In genomic region chr4:165360985-165361678, GRCh38 we compare ENCODE assay signal across 22 cellular contexts. TPM values are rescaled to one million over a fixed set of nuclear protein-coding genes. Genes with fewer than 3 reads are reported as not detected.
A peak's percentile ranks its signal among the peaks of the same experiment; 100 is the strongest.
DNase-seq lines count a peak whose midpoint lies in the region; ATAC-seq, FAIRE-seq and TF ChIP-seq lines count a peak whose summit lies in the region.
"Had no signal": no experiment of that assay in that cellular context is flagged by ENCODE, and none has a peak within 500 bp of the region (broad histone marks: within the 10 kb centered on the region; RNA-seq: fewer than 3 reads in every experiment).

No MANE protein-coding gene starts in this region.

- TF ChIP-seq EP300 in SK-N-SH (IDR thresholded peaks at IDR 0.05; ENCODE audit: borderline replicate concordance in 1 of 2, low read depth in 1 of 2, low read length in 1 of 2) (no peak), K562 (IDR thresholded peaks at IDR 0.05; ENCODE audit: low read length) (no peak)

- no peaks in the 10 kb centered on the region for H3K4me1 ChIP-seq in SK-N-SH (ENCODE audit: control insufficient read depth in 1 of 2, insufficient read depth in 2 of 2, low read depth in 1 of 2, low read length in 1 of 2)
- no peaks in the 10 kb centered on the region for H3K4me1 ChIP-seq in K562 (replicated peaks in 1 of 2; ENCODE audit: control insufficient read depth in 2 of 2, insufficient read depth in 2 of 2, low read length in 2 of 2)
- peaks cover 8% of the 10 kb centered on the region for H3K4me1 ChIP-seq in upper lobe of right lung
- H3K4me1 ChIP-seq in MM.1S (ENCODE audit: low read length) = no peaks in the 10 kb centered on the region
- H3K4me1 ChIP-seq: A549, BLaER1 had no signal

- H3K9ac ChIP-seq in SK-N-SH (no peak overlapping the region), K562 (ENCODE audit: insufficient read depth in 1 of 2, low read depth in 2 of 2, low read length in 2 of 2) (no peak overlapping the region), MM.1S (ENCODE audit: low read length) (no peak overlapping the region)
- H3K9ac ChIP-seq: BLaER1 had no signal

- H3K4me2 ChIP-seq in SK-N-SH = no peak overlapping the region
- H3K4me2 ChIP-seq in K562 (ENCODE audit: insufficient read depth, low read length) = no peak overlapping the region
- no peak overlapping the region for H3K4me2 ChIP-seq in MM.1S (ENCODE audit: low read depth, low read length)
- H3K4me2 ChIP-seq: A549, BLaER1 had no signal

- no peaks in the 10 kb centered on the region for H3K79me2 ChIP-seq in SK-N-SH (ENCODE audit: insufficient read depth)
- H3K79me2 ChIP-seq in K562 (ENCODE audit: control insufficient read depth, insufficient read depth, low read length) = no peaks in the 10 kb centered on the region
- H3K79me2 ChIP-seq in MM.1S (ENCODE audit: low read length) = no peaks in the 10 kb centered on the region

- H3F3A ChIP-seq in SK-N-SH (replicated peaks; ENCODE audit: insufficient read depth) = no peaks in the 10 kb centered on the region
- H3F3A ChIP-seq in MM.1S (ENCODE audit: insufficient read depth, low read length) = no peaks in the 10 kb centered on the region

- H3K4me3 ChIP-seq in SK-N-SH (ENCODE audit: low read depth in 2 of 2, low read length in 1 of 2) (no peak overlapping the region), K562 (no peak overlapping the region), upper lobe of right lung (no peak overlapping the region), MM.1S (ENCODE audit: low read length) (no peak overlapping the region)
- H3K4me3 ChIP-seq: A549, BLaER1 had no signal

- WGBS in SK-N-SH (ENCODE audit: low lambda C conversion rate) = 59% methylated on average over 7 of the region's 7 CpGs
- 13% methylated on average over 7 of the region's 7 CpGs for WGBS in K562 (ENCODE audit: insufficient coverage, low coverage, missing lambda C conversion rate)

- TF ChIP-seq POLR2A in K562 (conservative IDR thresholded peaks at IDR 0.05) = no peak

- no peaks in the 10 kb centered on the region for H4K20me1 ChIP-seq in SK-N-SH (ENCODE audit: insufficient read depth)
- H4K20me1 ChIP-seq in K562 (replicated peaks; ENCODE audit: control insufficient read depth, insufficient read depth, low read length) = no peaks in the 10 kb centered on the region
- no peaks in the 10 kb centered on the region for H4K20me1 ChIP-seq in MM.1S (ENCODE audit: insufficient read depth, low read length)
- H4K20me1 ChIP-seq: BLaER1 had no signal

- H3K36me3 Mint-ChIP-seq in nephron (ENCODE audit: low read depth) = no peaks in the 10 kb centered on the region
- H3K36me3 Mint-ChIP-seq: CD4-positive, CD25-positive, alpha-beta regulatory T cell; CD8-positive, alpha-beta memory T cell had no signal

- H3K27me3 ChIP-seq in SK-N-SH (ENCODE audit: insufficient read depth) (no peaks in the 10 kb centered on the region), K562 (ENCODE audit: control insufficient read depth in 2 of 2, insufficient read depth in 2 of 2, low read length in 2 of 2) (peaks cover 5 to 6% of the 10 kb centered on the region in 2 experiments; a peak in 2 of 5 replicates), upper lobe of right lung (no peaks in the 10 kb centered on the region), MM.1S (replicated peaks; ENCODE audit: insufficient read depth, low read length) (no peaks in the 10 kb centered on the region)
- H3K27me3 ChIP-seq: BLaER1 had no signal

- TF ChIP-seq RAD21 in SK-N-SH (IDR thresholded peaks at IDR 0.05; ENCODE audit: low read length) (no peak), K562 (CRISPR knock-in tag; conservative IDR thresholded peaks at IDR 0.05 in 1 of 2, IDR thresholded peaks at IDR 0.05 in 1 of 2) (no peak)

- no peaks in the 10 kb centered on the region for H3K9me2 ChIP-seq in SK-N-SH
- H3K9me2 ChIP-seq in MM.1S (replicated peaks; ENCODE audit: insufficient read depth, low read length) = no peaks in the 10 kb centered on the region

- POLR2A ChIA-PET in SK-N-SH (lab: Yijun Ruan, JAX) = no interaction called here
- POLR2A ChIA-PET in K562 (lab: Yijun Ruan, JAX) = no interaction called here

- H3K9me3 Mint-ChIP-seq in nephron = no peaks in the 10 kb centered on the region
- H3K9me3 Mint-ChIP-seq: H9 had no signal

- TF ChIP-seq CTCF in SK-N-SH (IDR thresholded peaks at IDR 0.05) (no peak), K562 (IDR thresholded peaks at IDR 0.05 in 2 of 3, conservative IDR thresholded peaks at IDR 0.05 in 1 of 3; ENCODE audit: insufficient read depth in 2 of 3, low read depth in 1 of 3, low read length in 3 of 3) (no peak), nephron (IDR thresholded peaks at IDR 0.05; ENCODE audit: unreplicated experiment in 3 of 3) (no peak), upper lobe of right lung (IDR thresholded peaks at IDR 0.05) (no peak), MM.1S (IDR thresholded peaks at IDR 0.05; ENCODE audit: low read length) (no peak)

- H3K9me3 ChIP-seq in SK-N-SH = no peaks in the 10 kb centered on the region
- no peaks in the 10 kb centered on the region for H3K9me3 ChIP-seq in K562 (replicated peaks; ENCODE audit: control insufficient read depth, insufficient read depth, low read depth, low read length)
- H3K9me3 ChIP-seq in upper lobe of right lung = no peaks in the 10 kb centered on the region
- H3K9me3 ChIP-seq in MM.1S (replicated peaks; ENCODE audit: insufficient read depth, low read length) = no peaks in the 10 kb centered on the region
- H3K9me3 ChIP-seq: A549, BLaER1 had no signal

- DNase-seq in SK-N-SH (no peak), K562 (ENCODE audit: extremely low read depth in 1 of 4, low spot score in 3 of 4) (no peak), upper lobe of right lung (no peak), urothelium cell line (ENCODE audit: low spot score) (no peak), DMS153 treated with DMSO at 0.1 percent for 48 hours (lab: John Stamatoyannopoulos, UW; ENCODE audit: unreplicated experiment) (no peak), MM.1S (no peak)
- DNase-seq: CD4-positive, CD25-positive, alpha-beta regulatory T cell; CD8-positive, alpha-beta memory T cell; COR-L47; DMS79; GDM1; GOT3; H9 had no signal

- 0 out of 2 replicates have a peak overlapping the region, but pooled peaks have one; percentile 13 for H2AFZ ChIP-seq in SK-N-SH (ENCODE audit: low read depth)
- H2AFZ ChIP-seq in K562 (ENCODE audit: low read depth, low read length) = 0 out of 2 replicates have a peak overlapping the region, but pooled peaks have one; percentile 2
- no peak overlapping the region for H2AFZ ChIP-seq in MM.1S (ENCODE audit: low read length)

- in situ Hi-C loops in K562 (cut with MboI) = no loop called here

- intact Hi-C loops in K562 (cut with micrococcal nuclease) = no loop called here
- intact Hi-C loops in upper lobe of right lung (cut with DNase I) = no loop called here

- H3K27ac Mint-ChIP-seq in nephron = peak overlapping the region in 2 of 3 experiments; percentile 5 to 11
- H3K27ac Mint-ChIP-seq: CD4-positive, CD25-positive, alpha-beta regulatory T cell; CD8-positive, alpha-beta memory T cell; H9 had no signal

- no peak for FAIRE-seq in K562 (lab: Jason Lieb, UNC)
- FAIRE-seq in urothelium cell line (lab: Jason Lieb, UNC) = no peak
- FAIRE-seq: A549, GM12892, GM18507, HepG2, HTR-8/SVneo had no signal

- H3K36me3 ChIP-seq in SK-N-SH (replicated peaks in 1 of 2; ENCODE audit: control insufficient read depth in 1 of 2, insufficient read depth in 2 of 2, low read length in 1 of 2) (no peaks in the 10 kb centered on the region), K562 (ENCODE audit: control insufficient read depth, insufficient read depth, low read length) (no peaks in the 10 kb centered on the region), upper lobe of right lung (no peaks in the 10 kb centered on the region), MM.1S (replicated peaks; ENCODE audit: insufficient read depth, low read length) (no peaks in the 10 kb centered on the region)
- H3K36me3 ChIP-seq: BLaER1 had no signal

- no peaks in the 10 kb centered on the region for H3K9me1 ChIP-seq in K562 (ENCODE audit: control insufficient read depth, insufficient read depth, low read length)

- no peak overlapping the region for H3K27ac ChIP-seq in SK-N-SH (ENCODE audit: low read depth in 2 of 2, low read length in 1 of 2)
- no peak overlapping the region for H3K27ac ChIP-seq in K562 (ENCODE audit: extremely low read depth, low read depth, low read length)
- no peak overlapping the region for H3K27ac ChIP-seq in upper lobe of right lung
- H3K27ac ChIP-seq in MM.1S (ENCODE audit: low read length) = no peak overlapping the region
- H3K27ac ChIP-seq: 22Rv1, A549, BLaER1 had no signal

- ATAC-seq in SK-N-SH treated with all-trans-retinoic acid at 6 μM for 48 hours (no peak), K562 (no peak; the same call in 2 of the 3 replicates), upper lobe of right lung (peak; percentile 66)
- ATAC-seq: A549, HepG2 had no signal

- CTCF ChIA-PET in SK-N-SH (lab: Yijun Ruan, JAX) (interaction anchor here (1.2 to 8.3 kb wide), 3 partner anchors 21 to 229 kb away, joined by 3 to 64 read pairs (median 3); no protein-coding TSS in a partner anchor), K562 (lab: Yijun Ruan, JAX; ENCODE audit: low intra/inter-chr PET ratio) (interaction anchor here (0.6 kb wide), 1 partner anchor 118 kb away, joined by 3 read pairs; no protein-coding TSS in a partner anchor)

- peak overlapping the region in 1 of 3 experiments; percentile 18 for H3K4me3 Mint-ChIP-seq in nephron
- H3K4me3 Mint-ChIP-seq: CD4-positive, CD25-positive, alpha-beta regulatory T cell; CD8-positive, alpha-beta memory T cell; H9 had no signal

- peaks cover 23% of the 10 kb centered on the region for H3K4me1 Mint-ChIP-seq in nephron
- H3K4me1 Mint-ChIP-seq: CD4-positive, CD25-positive, alpha-beta regulatory T cell; CD8-positive, alpha-beta memory T cell had no signal

- no TSS peak for BruUV-seq in K562 (replicated peaks; lab: Mats Ljungman, UMichigan)

- peaks cover 3% of the 10 kb centered on the region for H3K27me3 Mint-ChIP-seq in nephron (ENCODE audit: low read depth)

RNA-seq across cellular contexts. Expression of gene CPE, which starts 17.7 kb away (rescaled TPM):
- polyA plus RNA-seq in SK-N-SH (2012; rRNA removed) = 18.2 and 25.9 TPM in 2 replicates
- polyA plus RNA-seq in SK-N-SH (2012; cell fraction: cytosol; rRNA removed) = 24.6 and 30.2 TPM in 2 replicates
- 6.2 and 10.6 TPM in 2 replicates for polyA plus RNA-seq in SK-N-SH (2012; cell fraction: nucleus; rRNA removed)
- total RNA-seq in K562 (2011; cell fraction: chromatin; rRNA removed; ENCODE audit: low replicate concordance) = not detected in 2 replicates
- not detected in 2 replicates for total RNA-seq in K562 (2011; cell fraction: nucleolus; rRNA removed)
- total RNA-seq in K562 (2011; cell fraction: nucleoplasm; rRNA removed) = not detected in 2 replicates
- total RNA-seq in K562 (2014; rRNA removed) = not detected in 2 replicates
- not detected in 2 replicates for total RNA-seq in K562 (2014; rRNA removed; fragmentation: Illumina TruSeq; extraction: Trizol)
- not detected in 2 replicates for total RNA-seq in K562 (2015; rRNA removed; fragmentation: Illumina TruSeq; extraction: Trizol)
- 0.16 and 0.22 TPM in 2 replicates for total RNA-seq in K562 (2021)
- 0.06 and 0.09 TPM in 2 replicates for polyA plus RNA-seq in K562 (2011; rRNA removed)
- polyA plus RNA-seq in K562 (2011; cell fraction: cytosol; rRNA removed) = 0.03 TPM in 1 of 2 replicates, not detected in the other
- not detected in 2 replicates for polyA plus RNA-seq in K562 (2011; cell fraction: nucleus; rRNA removed)
- polyA plus RNA-seq in K562 (2012) = 0.03 TPM in 1 of 2 replicates, not detected in the other
- polyA plus RNA-seq in K562 (2014; fragmentation: Illumina TruSeq; extraction: Trizol) = 0.04 TPM in 1 of 2 replicates, not detected in the other
- under 1 TPM in 1 of 2 experiments, not detected in 1; 0.04 TPM for polyA plus RNA-seq in K562 (2014; fragmentation: Nextera tagmentation; extraction: Ambion mirVana)
- polyA plus RNA-seq in K562 (2014; rRNA removed) = 0.11 TPM in 1 of 2 replicates, not detected in the other
- 0.24 TPM in 1 of 2 replicates, not detected in the other for polyA minus RNA-seq in K562 (2011; rRNA and poly(A)+ RNA removed)
- polyA minus RNA-seq in K562 (2011; cell fraction: cytosol; rRNA and poly(A)+ RNA removed) = 2.8 TPM in 1 of 2 replicates, not detected in the other
- not detected in 2 replicates for polyA minus RNA-seq in K562 (2011; cell fraction: nucleus; rRNA and poly(A)+ RNA removed)
- 63.6 TPM for total RNA-seq in upper lobe of right lung
- total RNA-seq: CD8-positive, alpha-beta memory T cell had no signal
- polyA plus RNA-seq: CD8-positive, alpha-beta memory T cell had no signal

RNA-seq across cellular contexts. Expression of gene MSMO1, which starts 33.7 kb away (rescaled TPM):
- polyA plus RNA-seq in SK-N-SH (2012; rRNA removed) = 13.2 and 20.2 TPM in 2 replicates
- polyA plus RNA-seq in SK-N-SH (2012; cell fraction: cytosol; rRNA removed) = 24.2 TPM in 2 replicates
- 3.7 and 11.1 TPM in 2 replicates for polyA plus RNA-seq in SK-N-SH (2012; cell fraction: nucleus; rRNA removed)
- 111 and 411 TPM in 2 replicates for total RNA-seq in K562 (2011; cell fraction: chromatin; rRNA removed; ENCODE audit: low replicate concordance)
- 106 and 148 TPM in 2 replicates for total RNA-seq in K562 (2011; cell fraction: nucleolus; rRNA removed)
- 276 and 345 TPM in 2 replicates for total RNA-seq in K562 (2011; cell fraction: nucleoplasm; rRNA removed)
- 41.0 and 47.1 TPM in 2 replicates for total RNA-seq in K562 (2014; rRNA removed)
- 68.9 and 73.4 TPM in 2 replicates for total RNA-seq in K562 (2014; rRNA removed; fragmentation: Illumina TruSeq; extraction: Trizol)
- total RNA-seq in K562 (2015; rRNA removed; fragmentation: Illumina TruSeq; extraction: Trizol) = 28.5 and 32.0 TPM in 2 replicates
- total RNA-seq in K562 (2021) = 39.2 and 41.2 TPM in 2 replicates
- polyA plus RNA-seq in K562 (2011; rRNA removed) = 172 and 179 TPM in 2 replicates
- polyA plus RNA-seq in K562 (2011; cell fraction: cytosol; rRNA removed) = 49.3 and 163 TPM in 2 replicates
- polyA plus RNA-seq in K562 (2011; cell fraction: nucleus; rRNA removed) = 47.9 and 86.1 TPM in 2 replicates
- 26.0 and 41.1 TPM in 2 replicates for polyA plus RNA-seq in K562 (2012)
- 54.6 and 63.5 TPM in 2 replicates for polyA plus RNA-seq in K562 (2014; fragmentation: Illumina TruSeq; extraction: Trizol)
- 10 to 100 TPM; 79.5 to 86.8 TPM for polyA plus RNA-seq in K562 (2014; fragmentation: Nextera tagmentation; extraction: Ambion mirVana)
- polyA plus RNA-seq in K562 (2014; rRNA removed) = 51.7 and 58.9 TPM in 2 replicates
- polyA minus RNA-seq in K562 (2011; rRNA and poly(A)+ RNA removed) = 121 and 167 TPM in 2 replicates
- polyA minus RNA-seq in K562 (2011; cell fraction: cytosol; rRNA and poly(A)+ RNA removed) = 55.9 and 66.0 TPM in 2 replicates
- polyA minus RNA-seq in K562 (2011; cell fraction: nucleus; rRNA and poly(A)+ RNA removed) = 55.2 and 132 TPM in 2 replicates
- total RNA-seq in upper lobe of right lung = 213 TPM

Comparison
In these comparisons a context has a peak if more than half of its experiments do, and no peak if none do; other contexts are left out.
1. RNA of gene CPE, which starts 17.7 kb away (total RNA-seq): 63.6 TPM in upper lobe of right lung (single experiment); 0.16 to 0.22 TPM in K562; every median in the first group is over 10 times any median in the second.